In genomic region chr4:109072595-109072994, GRCh38 we compare ENCODE assay signal across 15 cellular contexts.
A peak's percentile ranks its signal among the peaks of the same experiment; 100 is the strongest.
DNase-seq lines count a peak whose midpoint lies in the region; ATAC-seq, FAIRE-seq and TF ChIP-seq lines count a peak whose summit lies in the region.
"Had no signal": no experiment of that assay in that cellular context is flagged by ENCODE, and none has a peak within 500 bp of the region (broad histone marks: within the 10 kb centered on the region; RNA-seq: fewer than 3 reads in every experiment).

No MANE protein-coding gene starts in this region.

- H3K36me3 ChIP-seq in SK-N-MC (ENCODE audit: insufficient read depth, low read length): peaks cover 3% of the 10 kb centered on the region; the same call in 1 of the 2 replicates
- H3K36me3 ChIP-seq in spleen: no peaks in the 10 kb centered on the region
- H3K36me3 ChIP-seq: SJSA1 had no signal

- no peak for TF ChIP-seq CTCF in A549 (IDR thresholded peaks at IDR 0.05)
- no peak for TF ChIP-seq CTCF in HFFc6 (IDR thresholded peaks at IDR 0.05)
- no peak for TF ChIP-seq CTCF in foreskin keratinocyte (conservative IDR thresholded peaks at IDR 0.05)
- TF ChIP-seq CTCF in spleen (IDR thresholded peaks at IDR 0.05 in 8 of 11, conservative IDR thresholded peaks at IDR 0.05 in 3 of 11): no peak

- ATAC-seq in A549 (no peak), foreskin keratinocyte (peak; percentile 60), GM19463 (IDR thresholded peaks at IDR 0.05; ENCODE audit: unreplicated experiment) (no peak)

- H3K9me3 ChIP-seq in A549 (no peaks in the 10 kb centered on the region), SK-N-MC (ENCODE audit: low read depth, low read length) (peaks cover 11% of the 10 kb centered on the region; the same call in 1 of the 2 replicates), spleen (no peaks in the 10 kb centered on the region)
- H3K9me3 ChIP-seq: SJSA1 had no signal

- H3K4me3 ChIP-seq in A549 (no peak overlapping the region), SK-N-MC (peak overlapping the region; percentile 62), spleen (no peak overlapping the region)
- H3K4me3 ChIP-seq: SJSA1 had no signal

- WGBS in A549 (ENCODE audit: missing lambda C conversion rate): 13% methylated on average over 2 of the region's 2 CpGs
- 29 to 78% (median 56%) methylated on average over 2 of the region's 2 CpGs for WGBS in spleen, 5 donors

- no peaks in the 10 kb centered on the region for H3K27me3 ChIP-seq in foreskin keratinocyte
- H3K27me3 ChIP-seq in spleen (replicated peaks in 1 of 7): no peaks in the 10 kb centered on the region
- H3K27me3 ChIP-seq: SJSA1 had no signal

- no peak overlapping the region for H3K4me2 ChIP-seq in A549

- intact Hi-C loops in spleen (cut with DNase I; ENCODE audit: low total_unique reads): no loop called here

- no peak overlapping the region for H3K9ac ChIP-seq in SK-N-MC (ENCODE audit: insufficient read length)

- no peak overlapping the region for H3K27ac Mint-ChIP-seq in HFFc6
- H3K27ac Mint-ChIP-seq: activated naive CD8-positive, alpha-beta T cell; endodermal cell had no signal

- no peak overlapping the region for H3K4me3 Mint-ChIP-seq in HFFc6
- H3K4me3 Mint-ChIP-seq: activated naive CD8-positive, alpha-beta T cell; endodermal cell had no signal

- POLR2A ChIA-PET in A549 (lab: Yijun Ruan, JAX): no interaction called here

- TF ChIP-seq POLR2A in A549 (IDR thresholded peaks at IDR 0.05; ENCODE audit: low read length): no peak
- no peak for TF ChIP-seq POLR2A in spleen (IDR thresholded peaks at IDR 0.05)

- peaks cover 7% of the 10 kb centered on the region; the same call in 1 of the 2 replicates for H3K4me1 Mint-ChIP-seq in HFFc6 (ENCODE audit: low read depth)
- H3K4me1 Mint-ChIP-seq: endodermal cell had no signal

- H3K27ac ChIP-seq in A549 (no peak overlapping the region), SK-N-MC (peak overlapping the region; percentile 87), foreskin keratinocyte (no peak overlapping the region), spleen (no peak overlapping the region)
- H3K27ac ChIP-seq: C4-2B, SJSA1 had no signal

- no peak for TF ChIP-seq EP300 in A549 (IDR thresholded peaks at IDR 0.05)

- no peaks in the 10 kb centered on the region for H3K9me3 Mint-ChIP-seq in HFFc6

- no peaks in the 10 kb centered on the region; the same call in 1 of the 2 replicates for H3K27me3 Mint-ChIP-seq in HFFc6 (ENCODE audit: insufficient read depth)
- H3K27me3 Mint-ChIP-seq: activated naive CD8-positive, alpha-beta T cell had no signal

- TF ChIP-seq RAD21 in A549 (conservative IDR thresholded peaks at IDR 0.05 in 1 of 2, IDR thresholded peaks at IDR 0.05 in 1 of 2): no peak

- DNase-seq in A549 (ENCODE audit: low read depth in 1 of 2, low spot score in 1 of 2) (no peak), HFFc6 (peak; percentile 28), SK-N-MC (ENCODE audit: low read depth, low spot score) (peak; percentile 96), foreskin keratinocyte (peak; percentile 43 to 73), hippocampal formation (lab: John Stamatoyannopoulos, UW) (no peak), spleen (no peak), SW 1271 (lab: John Stamatoyannopoulos, UW) (no peak)
- DNase-seq: activated CD4-positive, alpha-beta T cell treated with anti-CD3 and anti-CD28 coated beads, Interleukin-2, amount 50 U/mL, for 48 hours; endodermal cell; stimulated activated CD4-positive, alpha-beta T cell treated with anti-CD3 and anti-CD28 coated beads, Interleukin-2, amount 100 ng/mL, for 48 hours had no signal

- CTCF ChIA-PET in A549 (lab: Yijun Ruan, JAX): no interaction called here

- no peaks in the 10 kb centered on the region for H3K4me1 ChIP-seq in A549
- peaks cover 3% of the 10 kb centered on the region for H3K4me1 ChIP-seq in foreskin keratinocyte
- no peaks in the 10 kb centered on the region for H3K4me1 ChIP-seq in spleen
- H3K4me1 ChIP-seq: SJSA1 had no signal

- H3K36me3 Mint-ChIP-seq in HFFc6 (ENCODE audit: low read depth): no peaks in the 10 kb centered on the region
- H3K36me3 Mint-ChIP-seq: activated naive CD8-positive, alpha-beta T cell had no signal

- no peak for FAIRE-seq in A549 (lab: Jason Lieb, UNC)
- FAIRE-seq: keratinocyte had no signal

TF ChIP-seq in A549, 52 proteins besides CTCF, POLR2A, EP300 and RAD21:
- TF ChIP-seq CEBPB (IDR thresholded peaks at IDR 0.05) (peak; percentile 42 to 61; a peak in 2 of 4 replicates), ZNF302 (CRISPR knock-in tag; IDR thresholded peaks at IDR 0.05) (no peak), ZFP36 (IDR thresholded peaks at IDR 0.05; ENCODE audit: borderline replicate concordance, partially characterized antibody) (no peak), MAZ (IDR thresholded peaks at IDR 0.05; ENCODE audit: borderline replicate concordance, low read depth, low read length) (no peak), PBX3 (IDR thresholded peaks at IDR 0.05) (no peak)

Comparison
In these comparisons a context has a peak if more than half of its experiments do, and no peak if none do; other contexts are left out.
1. DNase-seq: peak in HFFc6 (single experiment), SK-N-MC (single experiment) and foreskin keratinocyte (2 of 2); none in A549 (0 of 2), hippocampal formation (0 of 2), spleen (single experiment) and SW 1271 (0 of 2).